In the genomic region with DNA sequence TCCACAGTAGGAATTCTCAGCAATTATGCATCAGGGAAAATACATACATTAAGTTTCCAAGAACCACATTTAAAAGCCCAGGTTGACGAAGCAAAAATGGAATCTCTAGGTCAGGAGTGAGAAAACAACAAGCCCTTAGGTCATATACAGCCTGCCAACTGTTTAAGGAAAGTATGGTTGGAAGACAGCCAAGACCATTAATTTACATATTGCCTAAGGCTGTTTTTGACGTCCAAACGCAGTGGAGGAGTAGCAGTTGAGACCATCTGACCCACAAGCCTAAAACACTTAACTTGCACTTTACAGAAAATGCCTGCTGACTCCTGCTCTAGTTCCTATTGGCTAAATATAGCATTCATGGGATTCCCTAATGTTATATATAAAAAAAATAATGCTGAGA, we compare ENCODE assay signal across 8 cellular contexts.
DNase-seq lines count a peak whose midpoint lies in the region; ATAC-seq and TF ChIP-seq lines count a peak whose summit lies in the region.

No MANE protein-coding gene starts in this region.

- intact Hi-C loops in gastrocnemius medialis (cut with DNase I; ENCODE audit: low total_unique reads): no loop called here

- H3K27ac ChIP-seq in gastrocnemius medialis: no peak overlapping the region

- ATAC-seq in HG02885 (IDR thresholded peaks at IDR 0.05; ENCODE audit: poor library complexity, unreplicated experiment) (peak; percentile 81), gastrocnemius medialis (no peak)
- no peak for ATAC-seq in effector memory CD8-positive, alpha-beta T cell (replicated peaks)

- H3K9me3 Mint-ChIP-seq in effector memory CD8-positive, alpha-beta T cell: no peaks in the 10 kb centered on the region

- H3K9me3 ChIP-seq in gastrocnemius medialis: no peaks in the 10 kb centered on the region

- no peaks in the 10 kb centered on the region for H3K4me1 ChIP-seq in gastrocnemius medialis

- no peak overlapping the region for H3K27ac Mint-ChIP-seq in effector memory CD8-positive, alpha-beta T cell

- H3K36me3 Mint-ChIP-seq in effector memory CD8-positive, alpha-beta T cell (ENCODE audit: insufficient read depth): no peaks in the 10 kb centered on the region

- peaks cover 25 to 46% of the 10 kb centered on the region in 2 donors for H3K27me3 Mint-ChIP-seq in effector memory CD8-positive, alpha-beta T cell

- DNase-seq in DMS79 treated with DMSO at 0.1 percent for 48 hours (lab: John Stamatoyannopoulos, UW): peak; percentile 100
- peak; percentile 36 for DNase-seq in NCI-H2227 treated with DMSO at 0.1 percent for 48 hours (lab: John Stamatoyannopoulos, UW)
- DNase-seq in fibroblast of mammary gland (ENCODE audit: low read depth): peak; percentile 90
- no peak for DNase-seq in effector memory CD8-positive, alpha-beta T cell
- DNase-seq in gastrocnemius medialis: no peak
- DNase-seq in AG08396 (ENCODE audit: low spot score): no peak
- DNase-seq in activated gamma-delta T cell (lab: John Stamatoyannopoulos, UW): no peak

- H3K27me3 ChIP-seq in gastrocnemius medialis: no peaks in the 10 kb centered on the region

- H3K36me3 ChIP-seq in gastrocnemius medialis: no peaks in the 10 kb centered on the region

- TF ChIP-seq CTCF in fibroblast of mammary gland (conservative IDR thresholded peaks at IDR 0.05; ENCODE audit: control insufficient read depth, insufficient read depth, low read depth, low read length) (no peak), gastrocnemius medialis (IDR thresholded peaks at IDR 0.05 in 4 of 5, conservative IDR thresholded peaks at IDR 0.05 in 1 of 5) (no peak)

- no peak overlapping the region for H3K4me3 ChIP-seq in fibroblast of mammary gland (ENCODE audit: control insufficient read depth, low read depth, low read length)
- no peak overlapping the region for H3K4me3 ChIP-seq in gastrocnemius medialis

- H3K4me1 Mint-ChIP-seq in effector memory CD8-positive, alpha-beta T cell (ENCODE audit: low read depth in 2 of 2): no peaks in the 10 kb centered on the region

- no peak for TF ChIP-seq POLR2A in gastrocnemius medialis (IDR thresholded peaks at IDR 0.05)

- in situ Hi-C loops in gastrocnemius medialis (cut with MboI; ENCODE audit: low sequenced_read_pairs in 4 of 4): loop anchor here in 3 of 4 donors (10.0 to 25.0 kb wide), 3 partner anchors 237 to 614 kb away; no protein-coding TSS in a partner anchor

- no peak overlapping the region for H3K4me3 Mint-ChIP-seq in effector memory CD8-positive, alpha-beta T cell

Comparison
In these comparisons a context has a peak if more than half of its experiments do, and no peak if none do; other contexts are left out.
1. DNase-seq: peak in DMS79 treated with DMSO at 0.1 percent for 48 hours (single experiment), NCI-H2227 treated with DMSO at 0.1 percent for 48 hours (single experiment) and fibroblast of mammary gland (single experiment); none in effector memory CD8-positive, alpha-beta T cell (0 of 3), gastrocnemius medialis (0 of 2), AG08396 (single experiment) and activated gamma-delta T cell (single experiment).